ENCODE assay signal across 2 cellular contexts in genomic region chr10:43395571-43396060, GRCh38.
TF ChIP-seq lines count a peak whose summit lies in the region.

No MANE protein-coding gene starts in this region.

TF ChIP-seq in H1, 55 proteins besides CTCF, POLR2A, EP300 and RAD21 (continued from another document and continues in another):
- no peak for TF ChIP-seq NANOG (IDR thresholded peaks at IDR 0.05; ENCODE audit: insufficient read depth, low read depth, low read length, poor library complexity, severe bottlenecking)
- no peak for TF ChIP-seq ATF2 (IDR thresholded peaks at IDR 0.05; ENCODE audit: low read length)
- no peak for TF ChIP-seq SIRT6 (IDR thresholded peaks at IDR 0.05; ENCODE audit: low read length)
- TF ChIP-seq SP2 (IDR thresholded peaks at IDR 0.05; ENCODE audit: low read length), result no peak
- no peak for TF ChIP-seq JUND (IDR thresholded peaks at IDR 0.05; ENCODE audit: low read length)
- TF ChIP-seq TAF7 (optimal IDR thresholded peaks at IDR 0.05; ENCODE audit: borderline replicate concordance, low read depth, low read length), result peak; percentile 1
- no peak for TF ChIP-seq RBBP5 (IDR thresholded peaks at IDR 0.05; ENCODE audit: borderline replicate concordance, low read depth, low read length)
- TF ChIP-seq RNF2 (IDR thresholded peaks at IDR 0.05; ENCODE audit: borderline replicate concordance, low read depth, low read length, missing control alignments, poor library complexity, severe bottlenecking), result no peak
- no peak for TF ChIP-seq GABPA (IDR thresholded peaks at IDR 0.05; ENCODE audit: borderline replicate concordance, insufficient read depth, low read length)
- peak; percentile 4 for TF ChIP-seq CTBP2 (IDR thresholded peaks at IDR 0.05; ENCODE audit: borderline replicate concordance, insufficient read depth, insufficient read length, low read length)
- TF ChIP-seq BCL11A (IDR thresholded peaks at IDR 0.05; ENCODE audit: low read depth in 2 of 2, low read length in 2 of 2), result no peak
- TF ChIP-seq RXRA (IDR thresholded peaks at IDR 0.05; ENCODE audit: insufficient read depth, low read depth, low read length), result no peak
- TF ChIP-seq KDM4A (IDR thresholded peaks at IDR 0.05; ENCODE audit: low read depth, low read length, severe bottlenecking), result peak; percentile 4
- TF ChIP-seq SP1 (IDR thresholded peaks at IDR 0.05; ENCODE audit: low read depth, low read length), result no peak
- no peak for TF ChIP-seq USF2 (IDR thresholded peaks at IDR 0.05; ENCODE audit: low read length)
- no peak for TF ChIP-seq KDM5A (IDR thresholded peaks at IDR 0.05; ENCODE audit: low read length)
- no peak for TF ChIP-seq RFX5 (IDR thresholded peaks at IDR 0.05; ENCODE audit: borderline replicate concordance, low read depth, low read length)
- no peak for TF ChIP-seq FOSL1 (IDR thresholded peaks at IDR 0.05; ENCODE audit: insufficient read depth, low read depth, low read length)
- no peak for TF ChIP-seq BRCA1 (IDR thresholded peaks at IDR 0.05; ENCODE audit: low read depth, low read length)
- no peak for TF ChIP-seq POU5F1 (IDR thresholded peaks at IDR 0.05; ENCODE audit: low read depth, low read length)
- TF ChIP-seq SIN3A (conservative IDR thresholded peaks at IDR 0.05 in 1 of 2, IDR thresholded peaks at IDR 0.05 in 1 of 2; ENCODE audit: low read depth in 1 of 2, low read length in 2 of 2), result 0 out of 4 replicates have a peak, but pooled peaks of 1 of the 2 experiments have one; percentile 11
- no peak for TF ChIP-seq EZH2 (IDR thresholded peaks at IDR 0.05; ENCODE audit: low read depth, low read length, severe bottlenecking)
- no peak for TF ChIP-seq ASH2L (IDR thresholded peaks at IDR 0.05; ENCODE audit: low read length)
- no peak for TF ChIP-seq GTF2F1 (IDR thresholded peaks at IDR 0.05; ENCODE audit: borderline replicate concordance, low read depth, low read length)

TF ChIP-seq in neural cell, 6 proteins besides CTCF, POLR2A, EP300 and RAD21:
- TF ChIP-seq REST (IDR thresholded peaks at IDR 0.05; ENCODE audit: borderline replicate concordance) (no peak), MXI1 (conservative IDR thresholded peaks at IDR 0.05; ENCODE audit: poor library complexity, severe bottlenecking) (no peak), POLR2AphosphoS5 (IDR thresholded peaks at IDR 0.05) (no peak), TAF1 (IDR thresholded peaks at IDR 0.05; ENCODE audit: low read depth) (no peak), EZH2 (IDR thresholded peaks at IDR 0.05; ENCODE audit: borderline replicate concordance, insufficient read depth, low read length, poor library complexity, severe bottlenecking) (no peak), SMC3 (conservative IDR thresholded peaks at IDR 0.05; ENCODE audit: poor library complexity) (no peak)
TF ChIP-seq in neural cell: peak in this region for 0.
